Comparison of ENCODE assay signal across 8 cellular contexts in the genomic region with DNA sequence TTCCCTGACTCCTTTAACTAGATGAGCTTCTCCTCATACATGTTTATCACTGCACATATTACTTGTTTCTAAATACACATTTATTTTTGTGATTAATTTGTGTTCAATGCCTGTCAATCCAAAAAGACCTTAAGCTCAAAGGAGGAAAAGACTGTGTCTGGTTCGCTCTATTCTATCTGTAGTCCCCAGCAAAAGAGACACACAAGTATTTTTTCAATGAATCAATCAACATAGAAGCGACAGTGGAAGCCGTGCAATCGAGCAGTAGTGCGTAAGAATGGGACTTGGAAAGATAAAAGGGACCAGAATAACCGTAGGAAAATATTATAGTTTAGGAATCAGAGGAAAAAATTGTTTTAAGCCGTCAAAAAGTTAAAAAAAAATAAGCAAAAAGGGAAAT. TPM values are rescaled to one million over a fixed set of nuclear protein-coding genes. Genes with fewer than 3 reads are reported as not detected.
A peak's percentile ranks its signal among the peaks of the same experiment; 100 is the strongest.
DNase-seq lines count a peak whose midpoint lies in the region; ATAC-seq and TF ChIP-seq lines count a peak whose summit lies in the region.

No MANE protein-coding gene starts in this region.

- no peaks in the 10 kb centered on the region for H3K36me3 ChIP-seq in iPS DF 6.9 (ENCODE audit: control insufficient read depth, insufficient read depth, low read length)
- no peaks in the 10 kb centered on the region for H3K36me3 ChIP-seq in stomach

- no peak overlapping the region for H3K27ac ChIP-seq in iPS DF 6.9 (ENCODE audit: low read length)
- peak overlapping the region in 2 of 5 donors; percentile 92 to 93 for H3K27ac ChIP-seq in stomach
- no peak overlapping the region for H3K27ac ChIP-seq in RWPE1

- H3K27me3 ChIP-seq in iPS DF 6.9 (ENCODE audit: control insufficient read depth, insufficient read depth, low read length) (no peaks in the 10 kb centered on the region), stomach (no peaks in the 10 kb centered on the region)

- H3K4me3 ChIP-seq in iPS DF 6.9 (ENCODE audit: low read length) (peak overlapping the region; percentile 99; the same call in 1 of the 2 replicates), stomach (peak overlapping the region in 3 of 4 donors; percentile 74 to 81 (median 74))

- POLR2A ChIA-PET in WTC11 (lab: Charles Lee) = interaction anchor here (1.3 to 2.4 kb wide), 2 partner anchors 26 to 29 kb away, joined by 4 to 44 read pairs; a partner anchor contains a TSS
- POLR2A ChIA-PET in RWPE1 (lab: Yijun Ruan, JAX; ENCODE audit: low non-redundant PET) = no interaction called here

- H3K9me3 ChIP-seq in iPS DF 6.9 (ENCODE audit: control insufficient read depth, insufficient read depth, low read length) = no peaks in the 10 kb centered on the region
- H3K9me3 ChIP-seq in stomach = no peaks in the 10 kb centered on the region

- TF ChIP-seq POLR2A in stomach (IDR thresholded peaks at IDR 0.05) = no peak

- H3K4me1 ChIP-seq in iPS DF 6.9 (ENCODE audit: control insufficient read depth, insufficient read depth, low read length) (no peaks in the 10 kb centered on the region), stomach (peaks cover 6 to 45% (median 31%) of the 10 kb centered on the region in 4 donors)

- DNase-seq in T-helper 2 cell treated with Interferon-gamma antibody and Interleukin-4, amounts not matched to agents 5 μg/mL and 100 μg/mL, for 36 hours (ENCODE audit: low spot score) = no peak
- DNase-seq in T-helper 2 cell (no peak), WTC11 (ENCODE audit: low spot score) (no peak), iPS DF 6.9 (ENCODE audit: low read depth, low spot score) (no peak), stomach (no peak), HuH-7 (ENCODE audit: low spot score) (no peak), EL (no peak), RWPE1 (ENCODE audit: low spot score) (no peak)

- WGBS in iPS DF 6.9 (ENCODE audit: insufficient coverage, insufficient read length) = no CpG with 5 or more reads among the region's 7 CpGs
- WGBS in stomach, 5 donors = 29 to 34% (median 29%) methylated on average over 7 of the region's 7 CpGs

- peaks cover 40% of the 10 kb centered on the region for H3K4me1 Mint-ChIP-seq in T-helper 2 cell treated with Interferon-gamma antibody and Interleukin-4, amounts not matched to agents 5 μg/mL and 100 μg/mL, for 36 hours (ENCODE audit: low read depth)
- H3K4me1 Mint-ChIP-seq in WTC11 = peaks cover 50% of the 10 kb centered on the region

- TF ChIP-seq EP300 in stomach (IDR thresholded peaks at IDR 0.05) = no peak

- H3K27me3 Mint-ChIP-seq in T-helper 2 cell treated with Interferon-gamma antibody and Interleukin-4, amounts not matched to agents 5 μg/mL and 100 μg/mL, for 36 hours (ENCODE audit: low read depth) = no peaks in the 10 kb centered on the region
- H3K27me3 Mint-ChIP-seq in WTC11 (ENCODE audit: low read depth) = no peaks in the 10 kb centered on the region

- intact Hi-C loops in stomach (cut with DNase I; ENCODE audit: low total_unique reads) = no loop called here

- CTCF ChIA-PET in WTC11 (lab: Charles Lee) (interaction anchor here (1.8 to 6.0 kb wide), 2 partner anchors 25 to 123 kb away, joined by 3 to 43 read pairs; a partner anchor contains a TSS), RWPE1 (lab: Yijun Ruan, JAX) (interaction anchor here (2.0 kb wide), 1 partner anchor 25 kb away, joined by 8 read pairs; a partner anchor contains a TSS)

- peak overlapping the region; percentile 97 for H3K27ac Mint-ChIP-seq in T-helper 2 cell treated with Interferon-gamma antibody and Interleukin-4, amounts not matched to agents 5 μg/mL and 100 μg/mL, for 36 hours
- peak overlapping the region; percentile 97 for H3K27ac Mint-ChIP-seq in WTC11

- no peaks in the 10 kb centered on the region for H3K9me3 Mint-ChIP-seq in T-helper 2 cell treated with Interferon-gamma antibody and Interleukin-4, amounts not matched to agents 5 μg/mL and 100 μg/mL, for 36 hours
- no peaks in the 10 kb centered on the region for H3K9me3 Mint-ChIP-seq in WTC11

- TF ChIP-seq CTCF in WTC11 (IDR thresholded peaks at IDR 0.05) = no peak
- no peak for TF ChIP-seq CTCF in stomach (IDR thresholded peaks at IDR 0.05)
- no peak for TF ChIP-seq CTCF in RWPE1 (conservative IDR thresholded peaks at IDR 0.05; ENCODE audit: low read depth)

- H3K4me3 Mint-ChIP-seq in T-helper 2 cell treated with Interferon-gamma antibody and Interleukin-4, amounts not matched to agents 5 μg/mL and 100 μg/mL, for 36 hours = peak overlapping the region; percentile 88
- peak overlapping the region; percentile 86 for H3K4me3 Mint-ChIP-seq in WTC11

- ATAC-seq in WTC11 = no peak

- H3K36me3 Mint-ChIP-seq in T-helper 2 cell treated with Interferon-gamma antibody and Interleukin-4, amounts not matched to agents 5 μg/mL and 100 μg/mL, for 36 hours (ENCODE audit: low read depth) = peaks cover 23% of the 10 kb centered on the region
- peaks cover 21% of the 10 kb centered on the region for H3K36me3 Mint-ChIP-seq in WTC11

TF ChIP-seq in WTC11, 78 proteins besides CTCF, POLR2A, EP300 and RAD21 (continues in another document):
- TF ChIP-seq ETV6 (CRISPR knock-in tag; IDR thresholded peaks at IDR 0.05) = no peak
- TF ChIP-seq, protein P1, sequence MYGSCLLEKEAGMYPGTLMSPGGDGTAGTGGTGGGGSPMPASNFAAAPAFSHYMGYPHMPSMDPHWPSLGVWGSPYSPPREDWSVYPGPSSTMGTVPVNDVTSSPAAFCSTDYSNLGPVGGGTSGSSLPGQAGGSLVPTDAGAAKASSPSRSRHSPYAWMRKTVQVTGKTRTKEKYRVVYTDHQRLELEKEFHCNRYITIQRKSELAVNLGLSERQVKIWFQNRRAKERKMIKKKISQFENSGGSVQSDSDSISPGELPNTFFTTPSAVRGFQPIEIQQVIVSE (CRISPR knock-in tag; IDR thresholded peaks at IDR 0.05; ENCODE audit: borderline replicate concordance) = no peak
- TF ChIP-seq, protein P2, sequence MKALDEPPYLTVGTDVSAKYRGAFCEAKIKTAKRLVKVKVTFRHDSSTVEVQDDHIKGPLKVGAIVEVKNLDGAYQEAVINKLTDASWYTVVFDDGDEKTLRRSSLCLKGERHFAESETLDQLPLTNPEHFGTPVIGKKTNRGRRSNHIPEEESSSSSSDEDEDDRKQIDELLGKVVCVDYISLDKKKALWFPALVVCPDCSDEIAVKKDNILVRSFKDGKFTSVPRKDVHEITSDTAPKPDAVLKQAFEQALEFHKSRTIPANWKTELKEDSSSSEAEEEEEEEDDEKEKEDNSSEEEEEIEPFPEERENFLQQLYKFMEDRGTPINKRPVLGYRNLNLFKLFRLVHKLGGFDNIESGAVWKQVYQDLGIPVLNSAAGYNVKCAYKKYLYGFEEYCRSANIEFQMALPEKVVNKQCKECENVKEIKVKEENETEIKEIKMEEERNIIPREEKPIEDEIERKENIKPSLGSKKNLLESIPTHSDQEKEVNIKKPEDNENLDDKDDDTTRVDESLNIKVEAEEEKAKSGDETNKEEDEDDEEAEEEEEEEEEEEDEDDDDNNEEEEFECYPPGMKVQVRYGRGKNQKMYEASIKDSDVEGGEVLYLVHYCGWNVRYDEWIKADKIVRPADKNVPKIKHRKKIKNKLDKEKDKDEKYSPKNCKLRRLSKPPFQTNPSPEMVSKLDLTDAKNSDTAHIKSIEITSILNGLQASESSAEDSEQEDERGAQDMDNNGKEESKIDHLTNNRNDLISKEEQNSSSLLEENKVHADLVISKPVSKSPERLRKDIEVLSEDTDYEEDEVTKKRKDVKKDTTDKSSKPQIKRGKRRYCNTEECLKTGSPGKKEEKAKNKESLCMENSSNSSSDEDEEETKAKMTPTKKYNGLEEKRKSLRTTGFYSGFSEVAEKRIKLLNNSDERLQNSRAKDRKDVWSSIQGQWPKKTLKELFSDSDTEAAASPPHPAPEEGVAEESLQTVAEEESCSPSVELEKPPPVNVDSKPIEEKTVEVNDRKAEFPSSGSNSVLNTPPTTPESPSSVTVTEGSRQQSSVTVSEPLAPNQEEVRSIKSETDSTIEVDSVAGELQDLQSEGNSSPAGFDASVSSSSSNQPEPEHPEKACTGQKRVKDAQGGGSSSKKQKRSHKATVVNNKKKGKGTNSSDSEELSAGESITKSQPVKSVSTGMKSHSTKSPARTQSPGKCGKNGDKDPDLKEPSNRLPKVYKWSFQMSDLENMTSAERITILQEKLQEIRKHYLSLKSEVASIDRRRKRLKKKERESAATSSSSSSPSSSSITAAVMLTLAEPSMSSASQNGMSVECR (CRISPR knock-in tag; IDR thresholded peaks at IDR 0.05; ENCODE audit: borderline replicate concordance) = no peak
- TF ChIP-seq, protein P3, sequence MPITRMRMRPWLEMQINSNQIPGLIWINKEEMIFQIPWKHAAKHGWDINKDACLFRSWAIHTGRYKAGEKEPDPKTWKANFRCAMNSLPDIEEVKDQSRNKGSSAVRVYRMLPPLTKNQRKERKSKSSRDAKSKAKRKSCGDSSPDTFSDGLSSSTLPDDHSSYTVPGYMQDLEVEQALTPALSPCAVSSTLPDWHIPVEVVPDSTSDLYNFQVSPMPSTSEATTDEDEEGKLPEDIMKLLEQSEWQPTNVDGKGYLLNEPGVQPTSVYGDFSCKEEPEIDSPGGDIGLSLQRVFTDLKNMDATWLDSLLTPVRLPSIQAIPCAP (CRISPR knock-in tag; IDR thresholded peaks at IDR 0.05) = no peak
- no peak for TF ChIP-seq FOXK1 (CRISPR knock-in tag; IDR thresholded peaks at IDR 0.05)
- TF ChIP-seq ZNF423 (CRISPR knock-in tag; IDR thresholded peaks at IDR 0.05) = no peak
- TF ChIP-seq, protein P4, sequence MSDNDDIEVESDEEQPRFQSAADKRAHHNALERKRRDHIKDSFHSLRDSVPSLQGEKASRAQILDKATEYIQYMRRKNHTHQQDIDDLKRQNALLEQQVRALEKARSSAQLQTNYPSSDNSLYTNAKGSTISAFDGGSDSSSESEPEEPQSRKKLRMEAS (CRISPR knock-in tag; IDR thresholded peaks at IDR 0.05) = no peak

RNA-seq across cellular contexts. Expression of a gene that starts 1.0 kb away (rescaled TPM):
- total RNA-seq in WTC11 (2021) (64.4 to 76.1 TPM (median 67.3 TPM) in 3 replicates), stomach (10 to 100 TPM in 1 of 5 donors, 1 to 10 TPM in 1, under 1 TPM in 2, not detected in 1; 0.29 to 15.6 (median 4.4) TPM)
- 1 to 10 TPM in 2 of 3 donors, under 1 TPM in 1; 0.87 to 1.6 (median 1.2) TPM for polyA plus RNA-seq in stomach

RNA-seq across cellular contexts. Expression of a gene that starts 1.1 kb away (rescaled TPM):
- total RNA-seq in WTC11 (2021) (20.7 to 21.3 TPM (median 21.2 TPM) in 3 replicates), stomach (10 to 100 TPM in 4 of 5 donors, 1 to 10 TPM in 1; 4.3 to 29.2 (median 18.1) TPM)
- polyA plus RNA-seq in stomach = 1 to 10 TPM; 4.1 to 8.4 (median 7.1) TPM

RNA-seq across cellular contexts. Expression of a gene that starts 25.5 kb away (rescaled TPM):
- total RNA-seq in WTC11 (2021) (97.9 to 107 TPM (median 107 TPM) in 3 replicates), stomach (10 to 100 TPM in 4 of 5 donors, 1 to 10 TPM in 1; 7.0 to 53.1 (median 29.9) TPM)
- polyA plus RNA-seq in stomach = 10 to 100 TPM; 22.9 to 50.9 (median 27.2) TPM
